ENCODE assay signal across 8 cellular contexts in genomic region chr10:72243822-72244437, GRCh38. TPM values are rescaled to one million over a fixed set of nuclear protein-coding genes. Genes with fewer than 3 reads are reported as not detected.
DNase-seq lines count a peak whose midpoint lies in the region; ATAC-seq, FAIRE-seq and TF ChIP-seq lines count a peak whose summit lies in the region.

No MANE protein-coding gene starts in this region.

- 47% methylated on average over 11 of the region's 11 CpGs for WGBS in K562 (ENCODE audit: insufficient coverage, low coverage, missing lambda C conversion rate)

- no peaks in the 10 kb centered on the region for H3K9me1 ChIP-seq in K562 (ENCODE audit: control insufficient read depth, insufficient read depth, low read length)

- no peaks in the 10 kb centered on the region for H4K20me1 ChIP-seq in K562 (replicated peaks; ENCODE audit: control insufficient read depth, insufficient read depth, low read length)

- peak overlapping the region; percentile 67 for H3K4me2 ChIP-seq in K562 (ENCODE audit: insufficient read depth, low read length)

- H3K9me3 Mint-ChIP-seq in CD8-positive, alpha-beta T cell, result no peaks in the 10 kb centered on the region

- H3K36me3 Mint-ChIP-seq in CD8-positive, alpha-beta T cell, result peaks cover 2% of the 10 kb centered on the region

- ATAC-seq in CD8-positive, alpha-beta T cell, result no peak
- ATAC-seq in K562, result peak; percentile 71
- no peak for ATAC-seq in HG02938 (IDR thresholded peaks at IDR 0.05; ENCODE audit: unreplicated experiment)
- no peak for ATAC-seq in GM18868 (IDR thresholded peaks at IDR 0.05; ENCODE audit: unreplicated experiment)

- CTCF ChIA-PET in CD8-positive, alpha-beta T cell (lab: Charles Lee), result interaction anchor here (0.7 to 8.1 kb wide), 6 partner anchors 17 to 112 kb away, joined by 3 to 56 read pairs (median 4); no protein-coding TSS in a partner anchor
- CTCF ChIA-PET in K562 (lab: Yijun Ruan, JAX; ENCODE audit: low intra/inter-chr PET ratio), result interaction anchor here (1.2 kb wide), 1 partner anchor 85 kb away, joined by 3 read pairs; no protein-coding TSS in a partner anchor

- no peak for DNase-seq in CD8-positive, alpha-beta T cell
- DNase-seq in LNCaP clone FGC (ENCODE audit: low read depth) (peak; percentile 47), K562 (ENCODE audit: extremely low read depth in 1 of 4, low spot score in 3 of 4) (peak in 3 of 4 experiments; percentile 29 to 82 (median 62)), iPS-NIHi11 (ENCODE audit: low spot score) (no peak)

- peak overlapping the region in 1 of 2 experiments; percentile 52; a peak in 2 of 4 replicates for H3K9ac ChIP-seq in K562 (ENCODE audit: insufficient read depth in 1 of 2, low read depth in 2 of 2, low read length in 2 of 2)

- peak; percentile 55 to 64 for TF ChIP-seq RAD21 in K562 (CRISPR knock-in tag; conservative IDR thresholded peaks at IDR 0.05 in 1 of 2, IDR thresholded peaks at IDR 0.05 in 1 of 2)

- peaks cover 73% of the 10 kb centered on the region for H3K4me1 ChIP-seq in CD8-positive, alpha-beta T cell (ENCODE audit: insufficient read depth, low read length)
- peaks cover 28 to 44% of the 10 kb centered on the region in 2 experiments for H3K4me1 ChIP-seq in K562 (replicated peaks in 1 of 2; ENCODE audit: control insufficient read depth in 2 of 2, insufficient read depth in 2 of 2, low read length in 2 of 2)

- in situ Hi-C loops in K562 (cut with MboI), result no loop called here

- peak; percentile 57 for FAIRE-seq in K562 (lab: Jason Lieb, UNC)

- no peaks in the 10 kb centered on the region for H3K79me2 ChIP-seq in K562 (ENCODE audit: control insufficient read depth, insufficient read depth, low read length)

- no peak overlapping the region for H3K27ac ChIP-seq in CD8-positive, alpha-beta T cell (ENCODE audit: low read depth, low read length)
- H3K27ac ChIP-seq in K562 (ENCODE audit: extremely low read depth, low read depth, low read length), result peak overlapping the region; percentile 73
- peak overlapping the region; percentile 74 for H3K27ac ChIP-seq in layer of hippocampus (ENCODE audit: low read depth, low read length)
- peak overlapping the region; percentile 90 for H3K27ac ChIP-seq in temporal lobe (ENCODE audit: low read depth, low read length)

- H3K4me1 Mint-ChIP-seq in CD8-positive, alpha-beta T cell (ENCODE audit: low read depth), result peaks cover 76% of the 10 kb centered on the region

- no peak for TF ChIP-seq POLR2A in K562 (conservative IDR thresholded peaks at IDR 0.05)

- peak overlapping the region; percentile 83 for H3K27ac Mint-ChIP-seq in CD8-positive, alpha-beta T cell

- no TSS peak for BruUV-seq in K562 (replicated peaks; lab: Mats Ljungman, UMichigan)

- peak; percentile 50; the same call in 1 of the 2 replicates for TF ChIP-seq EP300 in K562 (IDR thresholded peaks at IDR 0.05; ENCODE audit: low read length)

- 0 out of 2 replicates have a peak overlapping the region, but pooled peaks have one; percentile 44 for H2AFZ ChIP-seq in K562 (ENCODE audit: low read depth, low read length)

- peak overlapping the region; percentile 23 for H3K4me3 Mint-ChIP-seq in CD8-positive, alpha-beta T cell

- intact Hi-C loops in CD8-positive, alpha-beta T cell (cut with DNase I, micrococcal nuclease), result no loop called here
- intact Hi-C loops in K562 (cut with micrococcal nuclease), result loop anchor here (2.0 kb wide), 2 partner anchors 17 to 77 kb away; no protein-coding TSS in a partner anchor

- no peaks in the 10 kb centered on the region for H3K27me3 Mint-ChIP-seq in CD8-positive, alpha-beta T cell (ENCODE audit: low read depth)

- no peak overlapping the region for H3K4me3 ChIP-seq in CD8-positive, alpha-beta T cell (ENCODE audit: low read depth, low read length)
- H3K4me3 ChIP-seq in LNCaP clone FGC (ENCODE audit: low read depth, low read length) (no peak overlapping the region), K562 (no peak overlapping the region; the same call in 1 of the 2 replicates)

- no peaks in the 10 kb centered on the region for H3K36me3 ChIP-seq in CD8-positive, alpha-beta T cell (ENCODE audit: insufficient read depth, low read length)
- H3K36me3 ChIP-seq in K562 (ENCODE audit: control insufficient read depth, insufficient read depth, low read length), result no peaks in the 10 kb centered on the region

- no peaks in the 10 kb centered on the region for H3K27me3 ChIP-seq in CD8-positive, alpha-beta T cell (ENCODE audit: insufficient read depth, low read length)
- H3K27me3 ChIP-seq in K562 (ENCODE audit: control insufficient read depth in 2 of 2, insufficient read depth in 2 of 2, low read length in 2 of 2) (no peaks in the 10 kb centered on the region), layer of hippocampus (ENCODE audit: control insufficient read depth, insufficient read depth, low read length) (no peaks in the 10 kb centered on the region)

- POLR2A ChIA-PET in CD8-positive, alpha-beta T cell (lab: Charles Lee), result no interaction called here
- POLR2A ChIA-PET in K562 (lab: Yijun Ruan, JAX), result interaction anchor here (1.7 to 7.5 kb wide), 5 partner anchors 6 to 77 kb away, joined by 6 to 42 read pairs (median 19); partner anchors contain the start of gene DDIT4

- TF ChIP-seq CTCF in CD8-positive, alpha-beta T cell (IDR thresholded peaks at IDR 0.05), result no peak
- TF ChIP-seq CTCF in LNCaP clone FGC (IDR thresholded peaks at IDR 0.05; ENCODE audit: control insufficient read depth, extremely low read depth, insufficient read depth) (peak; percentile 34; the same call in 1 of the 2 replicates), K562 (IDR thresholded peaks at IDR 0.05 in 2 of 3, conservative IDR thresholded peaks at IDR 0.05 in 1 of 3; ENCODE audit: insufficient read depth in 2 of 3, low read depth in 1 of 3, low read length in 3 of 3) (peak in 2 of 3 experiments; percentile 41 to 50; a peak in 3 of 6 replicates)

- H3K9me3 ChIP-seq in CD8-positive, alpha-beta T cell (ENCODE audit: low read length), result no peaks in the 10 kb centered on the region
- no peaks in the 10 kb centered on the region for H3K9me3 ChIP-seq in K562 (replicated peaks; ENCODE audit: control insufficient read depth, insufficient read depth, low read depth, low read length)

RNA-seq across cellular contexts. Expression of gene ASCC1, which starts 27.9 kb away (rescaled TPM):
- 10 to 100 TPM; 16.5 to 19.1 TPM for total RNA-seq in CD8-positive, alpha-beta T cell
- 49.7 and 77.0 TPM in 2 replicates for total RNA-seq in K562 (2011; cell fraction: chromatin; rRNA removed; ENCODE audit: low replicate concordance)
- 28.7 and 34.9 TPM in 2 replicates for total RNA-seq in K562 (2011; cell fraction: nucleolus; rRNA removed)
- 43.5 and 57.0 TPM in 2 replicates for total RNA-seq in K562 (2011; cell fraction: nucleoplasm; rRNA removed)
- total RNA-seq in K562 (2014; rRNA removed) (27.6 and 31.7 TPM in 2 replicates), K562 (2014; rRNA removed; fragmentation: Illumina TruSeq; extraction: Trizol) (52.8 and 62.6 TPM in 2 replicates), K562 (2015; rRNA removed; fragmentation: Illumina TruSeq; extraction: Trizol) (33.3 and 38.2 TPM in 2 replicates), K562 (2021) (45.7 and 48.4 TPM in 2 replicates), temporal lobe (35.9 TPM)
- polyA plus RNA-seq in K562 (2011; rRNA removed) (53.2 and 64.1 TPM in 2 replicates), K562 (2014; fragmentation: Illumina TruSeq; extraction: Trizol) (54.4 and 70.0 TPM in 2 replicates), K562 (2014; fragmentation: Nextera tagmentation; extraction: Ambion mirVana) (10 to 100 TPM; 50.8 to 73.3 TPM), K562 (2014; rRNA removed) (42.7 and 55.5 TPM in 2 replicates)
- polyA plus RNA-seq in K562 (2011; cell fraction: cytosol; rRNA removed), result 20.9 and 37.8 TPM in 2 replicates
- 13.5 and 19.8 TPM in 2 replicates for polyA plus RNA-seq in K562 (2011; cell fraction: nucleus; rRNA removed)
- 39.1 and 50.0 TPM in 2 replicates for polyA plus RNA-seq in K562 (2012)
- 90.3 and 97.7 TPM in 2 replicates for polyA minus RNA-seq in K562 (2011; rRNA and poly(A)+ RNA removed)
- 35.1 and 39.2 TPM in 2 replicates for polyA minus RNA-seq in K562 (2011; cell fraction: cytosol; rRNA and poly(A)+ RNA removed)
- 13.6 and 33.1 TPM in 2 replicates for polyA minus RNA-seq in K562 (2011; cell fraction: nucleus; rRNA and poly(A)+ RNA removed)

RNA-seq across cellular contexts. Expression of gene ANAPC16, which starts 28.1 kb away (rescaled TPM):
- 10 to 100 TPM; 46.6 to 48.0 TPM for total RNA-seq in CD8-positive, alpha-beta T cell
- 13.7 and 30.0 TPM in 2 replicates for total RNA-seq in K562 (2011; cell fraction: chromatin; rRNA removed; ENCODE audit: low replicate concordance)
- 13.7 and 15.7 TPM in 2 replicates for total RNA-seq in K562 (2011; cell fraction: nucleolus; rRNA removed)
- total RNA-seq in K562 (2011; cell fraction: nucleoplasm; rRNA removed), result 30.3 and 57.6 TPM in 2 replicates
- 42.6 and 55.8 TPM in 2 replicates for total RNA-seq in K562 (2014; rRNA removed)
- 108 and 111 TPM in 2 replicates for total RNA-seq in K562 (2014; rRNA removed; fragmentation: Illumina TruSeq; extraction: Trizol)
- total RNA-seq in K562 (2015; rRNA removed; fragmentation: Illumina TruSeq; extraction: Trizol), result 79.7 and 87.7 TPM in 2 replicates
- 72.5 and 72.7 TPM in 2 replicates for total RNA-seq in K562 (2021)
- 162 and 168 TPM in 2 replicates for polyA plus RNA-seq in K562 (2011; rRNA removed)
- 47.9 and 96.2 TPM in 2 replicates for polyA plus RNA-seq in K562 (2011; cell fraction: cytosol; rRNA removed)
- 27.0 and 46.2 TPM in 2 replicates for polyA plus RNA-seq in K562 (2011; cell fraction: nucleus; rRNA removed)
- polyA plus RNA-seq in K562 (2012), result 85.3 and 238 TPM in 2 replicates
- 74.2 and 85.3 TPM in 2 replicates for polyA plus RNA-seq in K562 (2014; fragmentation: Illumina TruSeq; extraction: Trizol)
- polyA plus RNA-seq in K562 (2014; fragmentation: Nextera tagmentation; extraction: Ambion mirVana), result 100 to 1,000 TPM; 184 to 208 TPM
- polyA plus RNA-seq in K562 (2014; rRNA removed), result 112 and 134 TPM in 2 replicates
- 41.3 and 52.4 TPM in 2 replicates for polyA minus RNA-seq in K562 (2011; rRNA and poly(A)+ RNA removed)
- polyA minus RNA-seq in K562 (2011; cell fraction: cytosol; rRNA and poly(A)+ RNA removed), result 13.9 and 15.1 TPM in 2 replicates
- polyA minus RNA-seq in K562 (2011; cell fraction: nucleus; rRNA and poly(A)+ RNA removed), result 3.2 and 10.0 TPM in 2 replicates
- 17.0 TPM for total RNA-seq in temporal lobe

RNA-seq across cellular contexts. Expression of gene DDIT4, which starts 29.8 kb away (rescaled TPM):
- 100 to 1,000 TPM; 351 to 360 TPM for total RNA-seq in CD8-positive, alpha-beta T cell
- 185 and 371 TPM in 2 replicates for total RNA-seq in K562 (2011; cell fraction: chromatin; rRNA removed; ENCODE audit: low replicate concordance)
- 455 and 610 TPM in 2 replicates for total RNA-seq in K562 (2011; cell fraction: nucleolus; rRNA removed)
- 314 and 392 TPM in 2 replicates for total RNA-seq in K562 (2011; cell fraction: nucleoplasm; rRNA removed)
- total RNA-seq in K562 (2014; rRNA removed) (593 and 675 TPM in 2 replicates), K562 (2014; rRNA removed; fragmentation: Illumina TruSeq; extraction: Trizol) (159 and 200 TPM in 2 replicates), K562 (2015; rRNA removed; fragmentation: Illumina TruSeq; extraction: Trizol) (13.2 and 14.7 TPM in 2 replicates), K562 (2021) (453 and 674 TPM in 2 replicates), temporal lobe (20.4 TPM)
- polyA plus RNA-seq in K562 (2011; rRNA removed) (228 and 529 TPM in 2 replicates), K562 (2014; fragmentation: Illumina TruSeq; extraction: Trizol) (107 and 370 TPM in 2 replicates), K562 (2014; fragmentation: Nextera tagmentation; extraction: Ambion mirVana) (10 to 100 TPM in 1 of 2 experiments, 1 to 10 TPM in 1; 8.2 to 12.3 TPM), K562 (2014; rRNA removed) (362 and 564 TPM in 2 replicates)
- polyA plus RNA-seq in K562 (2011; cell fraction: cytosol; rRNA removed), result 345 and 451 TPM in 2 replicates
- 384 and 450 TPM in 2 replicates for polyA plus RNA-seq in K562 (2011; cell fraction: nucleus; rRNA removed)
- polyA plus RNA-seq in K562 (2012), result 184 and 695 TPM in 2 replicates
- 156 and 267 TPM in 2 replicates for polyA minus RNA-seq in K562 (2011; rRNA and poly(A)+ RNA removed)
- polyA minus RNA-seq in K562 (2011; cell fraction: cytosol; rRNA and poly(A)+ RNA removed), result 180 and 395 TPM in 2 replicates
- 272 and 555 TPM in 2 replicates for polyA minus RNA-seq in K562 (2011; cell fraction: nucleus; rRNA and poly(A)+ RNA removed)

Comparison
In these comparisons a context has a peak if more than half of its experiments do, and no peak if none do; other contexts are left out.
1. DNase-seq: peak in LNCaP clone FGC (single experiment) and K562 (3 of 4); none in CD8-positive, alpha-beta T cell (0 of 7) and iPS-NIHi11 (single experiment).